In genomic region chr16:67774457-67774853, GRCh38 we compare ENCODE assay signal across 21 cellular contexts. TPM values are rescaled to one million over a fixed set of nuclear protein-coding genes. Genes with fewer than 3 reads are reported as not detected.
A peak's percentile ranks its signal among the peaks of the same experiment; 100 is the strongest.
DNase-seq lines count a peak whose midpoint lies in the region; ATAC-seq and TF ChIP-seq lines count a peak whose summit lies in the region.
"Had no signal": no experiment of that assay in that cellular context is flagged by ENCODE, and none has a peak within 500 bp of the region (broad histone marks: within the 10 kb centered on the region; RNA-seq: fewer than 3 reads in every experiment).

No MANE protein-coding gene starts in this region.

- in situ Hi-C loops in gastrocnemius medialis (cut with MboI; ENCODE audit: low sequenced_read_pairs in 4 of 4), result no loop called here

- H3K4me1 ChIP-seq in right cardiac atrium (ENCODE audit: control insufficient read depth, insufficient read depth, low read length), result peaks cover 11% of the 10 kb centered on the region
- peaks cover 5 to 33% (median 25%) of the 10 kb centered on the region in 12 donors for H3K4me1 ChIP-seq in heart left ventricle
- H3K4me1 ChIP-seq in gastrocnemius medialis, result peaks cover 29 to 37% of the 10 kb centered on the region in 2 donors

- TF ChIP-seq POLR2A in heart left ventricle (IDR thresholded peaks at IDR 0.05) (no peak), gastrocnemius medialis (IDR thresholded peaks at IDR 0.05) (no peak)

- TF ChIP-seq CTCF in heart left ventricle (IDR thresholded peaks at IDR 0.05) (no peak), gastrocnemius medialis (IDR thresholded peaks at IDR 0.05 in 4 of 5, conservative IDR thresholded peaks at IDR 0.05 in 1 of 5) (no peak)

- no peaks in the 10 kb centered on the region for H3K9me3 ChIP-seq in right cardiac atrium (ENCODE audit: control insufficient read depth, low read length)
- no peaks in the 10 kb centered on the region for H3K9me3 ChIP-seq in heart left ventricle
- no peaks in the 10 kb centered on the region for H3K9me3 ChIP-seq in gastrocnemius medialis
- H3K9me3 ChIP-seq: Peyer's patch had no signal

- DNase-seq in right cardiac atrium (no peak), heart left ventricle (no peak), left lobe of liver (ENCODE audit: low spot score) (peak; percentile 88), gastrocnemius medialis (peak in 1 of 2 donors; percentile 40), SHP77 treated with DMSO at 0.1 percent for 48 hours (lab: John Stamatoyannopoulos, UW) (no peak), DMS79 treated with DMSO at 0.1 percent for 48 hours (lab: John Stamatoyannopoulos, UW) (no peak)
- no peak for DNase-seq in activated CD4-positive, alpha-beta T cell treated with anti-CD3 and anti-CD28 coated beads for 1 hour
- DNase-seq: AML-193; C1 segment of cervical spinal cord; CD8-positive, alpha-beta memory T cell; GDM1; Kasumi-1; NCI-H1694 treated with DMSO at 0.1 percent for 48 hours; NCI-H2081 treated with DMSO at 0.1 percent for 48 hours; NCI-H2171 treated with DMSO at 0.1 percent for 48 hours; NCI-H446; NCI-H526; Peyer's patch; Right ventricle myocardium superior had no signal

- 80% methylated on average over 3 of the region's 3 CpGs for WGBS in right cardiac atrium
- 68 to 87% (median 84%) methylated on average over 3 of the region's 3 CpGs for WGBS in heart left ventricle, 4 donors

- no peaks in the 10 kb centered on the region for H3K27me3 ChIP-seq in right cardiac atrium (ENCODE audit: control insufficient read depth, insufficient read depth)
- no peaks in the 10 kb centered on the region for H3K27me3 ChIP-seq in heart left ventricle
- H3K27me3 ChIP-seq in gastrocnemius medialis, result no peaks in the 10 kb centered on the region
- H3K27me3 ChIP-seq: Peyer's patch had no signal

- ATAC-seq in right cardiac atrium (no peak), heart left ventricle (no peak), left lobe of liver (peak; percentile 61), gastrocnemius medialis (peak in 1 of 2 donors; percentile 35), HG03521 (IDR thresholded peaks at IDR 0.05; ENCODE audit: unreplicated experiment) (no peak)

- H3K4me3 ChIP-seq in right cardiac atrium (ENCODE audit: low read length) (no peak overlapping the region), heart left ventricle (no peak overlapping the region), gastrocnemius medialis (no peak overlapping the region)
- H3K4me3 ChIP-seq: Peyer's patch, SK-N-MC had no signal

- intact Hi-C loops in right cardiac atrium (cut with DNase I) (loop anchor here in 1 of 4 donors (10.0 kb wide), 1 partner anchor 50 kb away; no protein-coding TSS in a partner anchor), heart left ventricle (cut with DNase I) (no loop called here), gastrocnemius medialis (cut with DNase I; ENCODE audit: low total_unique reads) (loop anchor here (5.0 kb wide), 1 partner anchor 57 kb away; the partner anchor contains the start of gene GFOD2)

- H3K36me3 ChIP-seq in heart left ventricle (peaks cover 0 to 22% (median 14%) of the 10 kb centered on the region in 9 donors), gastrocnemius medialis (peaks cover 0 to 7% of the 10 kb centered on the region in 2 donors)

- H3K27ac ChIP-seq in right cardiac atrium (ENCODE audit: low read length) (peak overlapping the region; percentile 17), heart left ventricle (peak overlapping the region in 4 of 12 donors; percentile 24 to 68 (median 36)), gastrocnemius medialis (peak overlapping the region; percentile 64 to 82 (median 74))
- H3K27ac ChIP-seq: Peyer's patch, SK-N-MC had no signal

RNA-seq across cellular contexts. Expression of gene RANBP10, which starts 31.9 kb away (rescaled TPM):
- 10 to 100 TPM; 11.1 to 16.3 (median 12.4) TPM for total RNA-seq in right cardiac atrium
- 6.9 TPM for polyA plus RNA-seq in right cardiac atrium
- 10 to 100 TPM in 6 of 9 donors, 1 to 10 TPM in 3; 7.1 to 19.7 (median 12.3) TPM for total RNA-seq in heart left ventricle
- 10 to 100 TPM in 1 of 2 donors, 1 to 10 TPM in 1; 5.6 to 11.2 TPM for polyA plus RNA-seq in heart left ventricle
- 35.6 TPM for total RNA-seq in left lobe of liver
- total RNA-seq in gastrocnemius medialis, result 10 to 100 TPM; 12.6 to 46.6 (median 14.8) TPM

RNA-seq across cellular contexts. Expression of gene TSNAXIP1, which starts 32.2 kb away (rescaled TPM):
- under 1 TPM; 0.56 to 0.94 (median 0.79) TPM for total RNA-seq in right cardiac atrium
- 1.1 TPM for polyA plus RNA-seq in right cardiac atrium
- total RNA-seq in heart left ventricle, result under 1 TPM in 8 of 9 donors, not detected in 1; 0.16 to 0.93 (median 0.46) TPM
- polyA plus RNA-seq in heart left ventricle, result under 1 TPM; 0.67 to 0.76 TPM
- total RNA-seq in left lobe of liver, result 2.1 TPM
- total RNA-seq in gastrocnemius medialis, result 10 to 100 TPM in 1 of 4 donors, under 1 TPM in 2, not detected in 1; 0.27 to 11.0 (median 0.56) TPM

RNA-seq across cellular contexts. Expression of gene GFOD2, which starts 55.3 kb away (rescaled TPM):
- total RNA-seq in right cardiac atrium (1 to 10 TPM; 8.2 to 9.9 (median 8.6) TPM), heart left ventricle (10 to 100 TPM in 3 of 9 donors, 1 to 10 TPM in 6; 6.5 to 11.7 (median 9.8) TPM), left lobe of liver (33.8 TPM), gastrocnemius medialis (10 to 100 TPM in 3 of 4 donors, 1 to 10 TPM in 1; 8.9 to 15.4 (median 11.6) TPM)
- polyA plus RNA-seq in right cardiac atrium (8.1 TPM), heart left ventricle (10 to 100 TPM in 1 of 2 donors, 1 to 10 TPM in 1; 8.2 to 15.4 TPM)
